8 cellular contexts compared by ENCODE assay signal in the genomic region with DNA sequence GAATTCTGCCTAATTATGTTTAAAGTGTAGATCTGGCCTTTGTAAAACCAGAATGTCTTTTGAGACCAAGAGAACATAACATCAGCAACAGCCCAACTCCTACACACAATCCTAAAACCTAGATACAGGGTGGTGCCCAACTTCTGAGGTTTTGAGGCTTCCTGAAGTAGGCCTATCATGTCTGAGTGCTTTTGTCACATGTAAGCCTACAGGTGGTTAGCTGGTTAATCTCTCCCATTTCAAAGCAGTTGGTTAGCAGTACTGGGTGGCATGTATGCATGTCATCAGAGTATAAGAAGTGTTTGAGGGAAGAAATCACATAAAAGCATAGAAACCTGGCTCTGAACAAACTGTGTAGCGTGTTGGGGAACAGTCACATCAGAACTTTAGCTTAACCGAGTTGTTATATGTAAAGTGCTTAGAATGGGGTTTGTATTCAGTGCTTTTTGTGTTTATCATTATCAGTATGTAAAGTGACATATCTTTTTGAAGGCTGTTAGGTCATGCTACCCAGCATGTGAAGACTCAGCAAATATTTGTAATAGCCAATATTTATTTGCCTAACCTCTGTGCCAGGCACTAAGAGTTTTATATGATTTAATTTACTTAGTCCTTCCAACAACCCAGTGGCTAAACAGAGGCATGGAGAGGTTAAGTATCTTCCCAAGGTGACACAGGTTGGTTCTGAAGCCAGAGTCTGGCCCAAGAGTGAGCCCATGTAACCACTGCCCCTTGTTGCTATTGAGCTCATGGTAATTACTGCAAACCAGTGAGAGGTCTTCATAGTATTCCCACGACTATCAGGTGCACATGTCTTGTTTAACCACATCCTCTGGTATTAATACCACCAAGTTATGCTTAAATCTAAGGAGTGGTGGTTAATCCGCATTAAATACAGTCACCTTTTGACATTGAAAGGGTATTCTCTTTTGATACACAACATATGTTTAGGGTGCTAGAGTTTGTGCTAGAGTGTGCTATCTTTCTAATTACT. TPM values are rescaled to one million over a fixed set of nuclear protein-coding genes. Genes with fewer than 3 reads are reported as not detected.
DNase-seq lines count a peak whose midpoint lies in the region; ATAC-seq and TF ChIP-seq lines count a peak whose summit lies in the region.

No MANE protein-coding gene starts in this region.

- no peak for TF ChIP-seq POLR2A in stomach (IDR thresholded peaks at IDR 0.05)

- no peak overlapping the region for H3K9ac ChIP-seq in Karpas-422 (ENCODE audit: low read length)

- intact Hi-C loops in stomach (cut with DNase I; ENCODE audit: low total_unique reads): loop anchor here (10.0 kb wide), 1 partner anchor 126 kb away; no protein-coding TSS in a partner anchor

- peak overlapping the region; percentile 89 for H3K4me3 ChIP-seq in fibroblast of villous mesenchyme (ENCODE audit: low read depth, low read length)
- peak overlapping the region in 3 of 4 donors; percentile 7 to 96 (median 85) for H3K4me3 ChIP-seq in stomach
- no peak overlapping the region for H3K4me3 ChIP-seq in Karpas-422 (ENCODE audit: low read length)

- ATAC-seq in GM18870 (IDR thresholded peaks at IDR 0.05; ENCODE audit: unreplicated experiment) (peak; percentile 41), HG03196 (IDR thresholded peaks at IDR 0.05; ENCODE audit: unreplicated experiment) (peak; percentile 26)

- H3K9me2 ChIP-seq in Karpas-422 (replicated peaks; ENCODE audit: insufficient read depth, low read length): no peaks in the 10 kb centered on the region

- H3K27me3 ChIP-seq in stomach (no peaks in the 10 kb centered on the region), Karpas-422 (ENCODE audit: low read length) (no peaks in the 10 kb centered on the region)

- WGBS in stomach, 5 donors: 13 to 41% (median 33%) methylated on average over 4 of the region's 4 CpGs

- no peaks in the 10 kb centered on the region for H3K36me3 ChIP-seq in stomach
- H3K36me3 ChIP-seq in Karpas-422 (ENCODE audit: insufficient read depth, low read length): no peaks in the 10 kb centered on the region

- no peaks in the 10 kb centered on the region; the same call in 1 of the 2 replicates for H4K20me1 ChIP-seq in Karpas-422 (ENCODE audit: insufficient read depth, low read depth, low read length)

- peak; percentile 54 for DNase-seq in activated CD4-positive, alpha-beta T cell treated with anti-CD3 and anti-CD28 coated beads for 48 hours
- DNase-seq in fibroblast of villous mesenchyme (ENCODE audit: low read depth) (no peak), stomach (no peak), SHP77 (lab: John Stamatoyannopoulos, UW) (no peak), RKO (ENCODE audit: low spot score) (no peak), Karpas-422 (no peak)

- H3K4me1 ChIP-seq in stomach: peaks cover 41 to 81% (median 71%) of the 10 kb centered on the region in 4 donors
- peaks cover 27% of the 10 kb centered on the region for H3K4me1 ChIP-seq in Karpas-422 (ENCODE audit: low read length)

- TF ChIP-seq EP300 in stomach (IDR thresholded peaks at IDR 0.05): no peak

- H3K9me3 ChIP-seq in stomach (no peaks in the 10 kb centered on the region), Karpas-422 (ENCODE audit: low read length) (no peaks in the 10 kb centered on the region)

- TF ChIP-seq CTCF in fibroblast of villous mesenchyme (IDR thresholded peaks at IDR 0.05; ENCODE audit: insufficient read depth, low read depth, low read length) (no peak), stomach (IDR thresholded peaks at IDR 0.05) (no peak)

- peak overlapping the region; percentile 39 to 96 (median 63) for H3K27ac ChIP-seq in stomach
- H3K27ac ChIP-seq in Karpas-422 (ENCODE audit: low read length): no peak overlapping the region

- H3K4me2 ChIP-seq in Karpas-422 (ENCODE audit: low read depth, low read length, poor library complexity, severe bottlenecking): no peak overlapping the region

- no peaks in the 10 kb centered on the region for H3K79me2 ChIP-seq in Karpas-422 (ENCODE audit: low read length)

- H2AFZ ChIP-seq in Karpas-422 (ENCODE audit: low read length): no peak overlapping the region

RNA-seq across cellular contexts. Expression of gene ADD3, which starts 2.6 kb away (rescaled TPM):
- total RNA-seq in fibroblast of villous mesenchyme (68.3 and 97.6 TPM in 2 replicates), stomach (100 to 1,000 TPM in 3 of 5 donors, 10 to 100 TPM in 2; 66.0 to 600 (median 222) TPM)
- polyA plus RNA-seq in stomach: 10 to 100 TPM; 22.9 to 64.9 (median 36.4) TPM
- total RNA-seq in Karpas-422 (2014; rRNA removed; shearing (Covaris generic); ENCODE audit: low replicate concordance): 15.4 and 16.5 TPM in 2 replicates
